ENCODE assay signal across 30 cellular contexts in the genomic region with DNA sequence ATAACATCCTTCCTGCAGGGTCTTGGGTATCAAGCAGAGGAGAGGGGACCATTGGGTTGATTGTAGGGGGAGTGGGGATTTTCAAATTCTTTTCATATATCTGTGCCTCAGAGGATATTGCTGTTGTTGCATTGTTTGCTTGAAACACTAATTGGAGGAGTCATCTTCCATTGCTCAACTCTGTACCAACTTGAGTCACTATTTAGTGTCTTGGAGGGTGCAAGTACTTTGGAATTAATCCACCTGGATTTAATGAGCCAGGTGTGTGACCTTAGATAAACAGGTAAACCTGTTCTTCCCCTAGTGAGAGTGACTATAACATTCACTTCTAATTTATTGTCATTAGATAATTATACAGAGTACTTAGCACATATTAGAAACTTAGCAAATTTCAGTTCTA.
"Had no signal": no experiment of that assay in that cellular context is flagged by ENCODE, and none has a peak within 500 bp of the region (broad histone marks: within the 10 kb centered on the region; RNA-seq: fewer than 3 reads in every experiment).

No MANE protein-coding gene starts in this region.

- DNase-seq: activated B cell treated with CpG ODN at 0.5 μM for 24 hours; activated CD4-positive, alpha-beta memory T cell treated with anti-CD3 and anti-CD28 coated beads for 36 hours; activated CD4-positive, alpha-beta T cell treated with anti-CD3 and anti-CD28 coated beads for 4 hours; activated CD4-positive, alpha-beta T cell treated with anti-CD3 and anti-CD28 coated beads, Interleukin-2, amount 50 U/mL, for 1 hour; activated CD4-positive, CD25-positive, alpha-beta regulatory T cell treated with anti-CD3 and anti-CD28 coated beads, Interleukin-2, amount 50 U/mL, for 72 hours; activated CD8-positive, alpha-beta memory T cell treated with anti-CD3 and anti-CD28 coated beads, Interleukin-2, amount 50 U/mL, for 4 hours; activated gamma-delta T cell treated with Interleukin-2 at 50 U/mL for 16 hours; activated naive CD4-positive, alpha-beta T cell treated with anti-CD3 and anti-CD28 coated beads for 36 hours; activated naive CD8-positive, alpha-beta T cell treated with anti-CD3 and anti-CD28 coated beads, Interleukin-2, amount 50 U/mL, for 24 hours; activated T-cell treated with anti-CD3 and anti-CD28 coated beads for 4 hours; activated T-cell treated with anti-CD3 and anti-CD28 coated beads, Interleukin-2, amount 50 U/mL, for 4 hours; anterior cingulate cortex; NCI-H1092 treated with DMSO at 0.1 percent for 48 hours; NCI-H1694; NCI-H2029; NCI-H345; NCI-H524 treated with DMSO at 0.1 percent for 48 hours; NK-92 treated with Interleukin-12 subunit alpha and Interleukin-12 subunit beta, amount 100 ng/mL, for 24 hours; PC-3; Peyer's patch; Right ventricle myocardium superior; RPMI8226; SW 1271; T-helper 1 cell; T-helper 2 cell; T-helper 9 cell had no signal

- H3K27me3 ChIP-seq: cardiac muscle cell, Peyer's patch had no signal

- H3K9me3 ChIP-seq: Peyer's patch had no signal

- H3K4me1 ChIP-seq: Peyer's patch had no signal

- H3K36me3 ChIP-seq: cardiac muscle cell, Peyer's patch had no signal

- H3K4me3 ChIP-seq: cardiac muscle cell, Peyer's patch had no signal

- ATAC-seq: activated naive CD4-positive, alpha-beta T cell treated with anti-CD3 and anti-CD28 coated beads, Interleukin-2, amount 50 U/mL, for 72 hours; activated naive CD8-positive, alpha-beta T cell treated with anti-CD3 and anti-CD28 coated beads, Interleukin-2, amount 50 U/mL, for 24 hours; activated T-cell treated with anti-CD3 and anti-CD28 coated beads, Interleukin-2, amount 50 U/mL, for 4 hours; PC-3 had no signal

- H3K27ac ChIP-seq: cardiac muscle cell, KMS-11, Peyer's patch, VCaP had no signal
